In genomic region chr2:169736902-169737301, GRCh38 we compare ENCODE assay signal across 1 cellular context.
TF ChIP-seq lines count a peak whose summit lies in the region.

No MANE protein-coding gene starts in this region.

TF ChIP-seq in K562, 482 proteins besides CTCF, POLR2A, EP300 and RAD21:
- TF ChIP-seq ZC3H8 (IDR thresholded peaks at IDR 0.05) (no peak), MED1 (CRISPR knock-in tag; IDR thresholded peaks at IDR 0.05; ENCODE audit: borderline replicate concordance) (no peak), MCM2 (IDR thresholded peaks at IDR 0.05; ENCODE audit: low read depth) (no peak), ZNF830 (CRISPR knock-in tag; IDR thresholded peaks at IDR 0.05) (no peak), ZNF717 (CRISPR knock-in tag; IDR thresholded peaks at IDR 0.05) (no peak), PYGO2 (tag; IDR thresholded peaks at IDR 0.05) (0 out of 2 replicates have a peak, but pooled peaks have one; percentile 17), CREM (IDR thresholded peaks at IDR 0.05; ENCODE audit: low read depth) (no peak), KDM1A (IDR thresholded peaks at IDR 0.05) (peak; percentile 63 to 76), BCOR (IDR thresholded peaks at IDR 0.05) (peak; percentile 88), MBD2 (IDR thresholded peaks at IDR 0.05; ENCODE audit: borderline replicate concordance, low read depth) (no peak), STAT6 (CRISPR knock-in tag; IDR thresholded peaks at IDR 0.05) (no peak), HDAC1 (IDR thresholded peaks at IDR 0.05) (0 out of 4 replicates have a peak, but pooled peaks of 1 of the 2 experiments have one; percentile 24), FOXJ2 (tag; IDR thresholded peaks at IDR 0.05) (no peak), RBM14 (IDR thresholded peaks at IDR 0.05; ENCODE audit: borderline replicate concordance, insufficient read depth, low read depth, low read length) (no peak), ADNP (tag; IDR thresholded peaks at IDR 0.05) (peak; percentile 72; the same call in 1 of the 2 replicates), ARID2 (IDR thresholded peaks at IDR 0.05) (peak; percentile 9; the same call in 1 of the 2 replicates), RCOR1 (IDR thresholded peaks at IDR 0.05; ENCODE audit: borderline replicate concordance in 1 of 2, low read depth in 2 of 2, low read length in 2 of 2) (0 out of 4 replicates have a peak, but pooled peaks of 1 of the 2 experiments have one; percentile 5), ZNF263 (CRISPR knock-in tag; IDR thresholded peaks at IDR 0.05; ENCODE audit: borderline replicate concordance) (peak; percentile 48; the same call in 1 of the 2 replicates), BMI1 (IDR thresholded peaks at IDR 0.05; ENCODE audit: low read length) (no peak), HDAC2 (IDR thresholded peaks at IDR 0.05) (0 out of 2 replicates have a peak, but pooled peaks have one; percentile 51), NFRKB (IDR thresholded peaks at IDR 0.05; ENCODE audit: low read depth) (no peak), ZNF121 (CRISPR knock-in tag; conservative IDR thresholded peaks at IDR 0.05) (no peak), DPF2 (IDR thresholded peaks at IDR 0.05) (no peak), RBM25 (IDR thresholded peaks at IDR 0.05; ENCODE audit: low read depth, low read length, severe bottlenecking) (peak; percentile 76), ZBTB49 (CRISPR knock-in tag; IDR thresholded peaks at IDR 0.05; ENCODE audit: borderline replicate concordance) (0 out of 2 replicates have a peak, but pooled peaks have one; percentile 66), CBX3 (IDR thresholded peaks at IDR 0.05; ENCODE audit: borderline replicate concordance in 1 of 2, low read length in 2 of 2) (peak in 1 of 2 experiments; percentile 63; a peak in 1 of 3 replicates)
- TF ChIP-seq, protein P1, sequence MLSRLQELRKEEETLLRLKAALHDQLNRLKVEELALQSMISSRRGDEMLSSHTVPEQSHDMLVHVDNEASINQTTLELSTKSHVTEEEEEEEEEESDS (CRISPR knock-in tag; IDR thresholded peaks at IDR 0.05) = no peak
- TF ChIP-seq, protein P2, sequence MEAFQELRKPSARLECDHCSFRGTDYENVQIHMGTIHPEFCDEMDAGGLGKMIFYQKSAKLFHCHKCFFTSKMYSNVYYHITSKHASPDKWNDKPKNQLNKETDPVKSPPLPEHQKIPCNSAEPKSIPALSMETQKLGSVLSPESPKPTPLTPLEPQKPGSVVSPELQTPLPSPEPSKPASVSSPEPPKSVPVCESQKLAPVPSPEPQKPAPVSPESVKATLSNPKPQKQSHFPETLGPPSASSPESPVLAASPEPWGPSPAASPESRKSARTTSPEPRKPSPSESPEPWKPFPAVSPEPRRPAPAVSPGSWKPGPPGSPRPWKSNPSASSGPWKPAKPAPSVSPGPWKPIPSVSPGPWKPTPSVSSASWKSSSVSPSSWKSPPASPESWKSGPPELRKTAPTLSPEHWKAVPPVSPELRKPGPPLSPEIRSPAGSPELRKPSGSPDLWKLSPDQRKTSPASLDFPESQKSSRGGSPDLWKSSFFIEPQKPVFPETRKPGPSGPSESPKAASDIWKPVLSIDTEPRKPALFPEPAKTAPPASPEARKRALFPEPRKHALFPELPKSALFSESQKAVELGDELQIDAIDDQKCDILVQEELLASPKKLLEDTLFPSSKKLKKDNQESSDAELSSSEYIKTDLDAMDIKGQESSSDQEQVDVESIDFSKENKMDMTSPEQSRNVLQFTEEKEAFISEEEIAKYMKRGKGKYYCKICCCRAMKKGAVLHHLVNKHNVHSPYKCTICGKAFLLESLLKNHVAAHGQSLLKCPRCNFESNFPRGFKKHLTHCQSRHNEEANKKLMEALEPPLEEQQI (IDR thresholded peaks at IDR 0.05) = no peak
- TF ChIP-seq, protein P3, sequence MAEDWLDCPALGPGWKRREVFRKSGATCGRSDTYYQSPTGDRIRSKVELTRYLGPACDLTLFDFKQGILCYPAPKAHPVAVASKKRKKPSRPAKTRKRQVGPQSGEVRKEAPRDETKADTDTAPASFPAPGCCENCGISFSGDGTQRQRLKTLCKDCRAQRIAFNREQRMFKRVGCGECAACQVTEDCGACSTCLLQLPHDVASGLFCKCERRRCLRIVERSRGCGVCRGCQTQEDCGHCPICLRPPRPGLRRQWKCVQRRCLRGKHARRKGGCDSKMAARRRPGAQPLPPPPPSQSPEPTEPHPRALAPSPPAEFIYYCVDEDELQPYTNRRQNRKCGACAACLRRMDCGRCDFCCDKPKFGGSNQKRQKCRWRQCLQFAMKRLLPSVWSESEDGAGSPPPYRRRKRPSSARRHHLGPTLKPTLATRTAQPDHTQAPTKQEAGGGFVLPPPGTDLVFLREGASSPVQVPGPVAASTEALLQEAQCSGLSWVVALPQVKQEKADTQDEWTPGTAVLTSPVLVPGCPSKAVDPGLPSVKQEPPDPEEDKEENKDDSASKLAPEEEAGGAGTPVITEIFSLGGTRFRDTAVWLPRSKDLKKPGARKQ (CRISPR knock-in tag; IDR thresholded peaks at IDR 0.05) = 0 out of 2 replicates have a peak, but pooled peaks have one; percentile 59
